In genomic region chr2:112184121-112184520, GRCh38 we compare ENCODE assay signal across 1 cellular context.
TF ChIP-seq lines count a peak whose summit lies in the region.

No MANE protein-coding gene starts in this region.

TF ChIP-seq in HepG2, 621 proteins besides CTCF, POLR2A, EP300 and RAD21:
- TF ChIP-seq SALL1 (CRISPR knock-in tag; IDR thresholded peaks at IDR 0.05) (peak; percentile 8; the same call in 1 of the 2 replicates), ZNF879 (CRISPR knock-in tag; IDR thresholded peaks at IDR 0.05) (no peak)
